Comparison of ENCODE assay signal across 8 cellular contexts in genomic region chr18:77101410-77102245, GRCh38. TPM values are rescaled to one million over a fixed set of nuclear protein-coding genes. Genes with fewer than 3 reads are reported as not detected.
DNase-seq lines count a peak whose midpoint lies in the region; ATAC-seq lines count a peak whose summit lies in the region.

No MANE protein-coding gene starts in this region.

- no peaks in the 10 kb centered on the region for H3K9me3 Mint-ChIP-seq in dendritic cell treated with granulocyte-macrophage colony-stimulating factor and Interleukin-4, amounts not matched to agents 40 ng/mL and 50 ng/mL, for 4 days

- intact Hi-C loops in dendritic cell treated with granulocyte-macrophage colony-stimulating factor and Interleukin-4, amounts not matched to agents 40 ng/mL and 50 ng/mL, for 4 days (cut with micrococcal nuclease), result loop anchor here (2.0 kb wide), 1 partner anchor 13 kb away; no protein-coding TSS in a partner anchor

- peak overlapping the region; percentile 81 for H3K27ac Mint-ChIP-seq in dendritic cell treated with granulocyte-macrophage colony-stimulating factor and Interleukin-4, amounts not matched to agents 40 ng/mL and 50 ng/mL, for 4 days

- H3K36me3 Mint-ChIP-seq in dendritic cell treated with granulocyte-macrophage colony-stimulating factor and Interleukin-4, amounts not matched to agents 40 ng/mL and 50 ng/mL, for 4 days (ENCODE audit: low read depth), result peaks cover 83% of the 10 kb centered on the region

- H3K4me3 Mint-ChIP-seq in dendritic cell treated with granulocyte-macrophage colony-stimulating factor and Interleukin-4, amounts not matched to agents 40 ng/mL and 50 ng/mL, for 4 days, result peak overlapping the region; percentile 59

- ATAC-seq in GM19467 (IDR thresholded peaks at IDR 0.05; ENCODE audit: unreplicated experiment), result peak; percentile 31
- peak; percentile 21 for ATAC-seq in HG03571 (IDR thresholded peaks at IDR 0.05; ENCODE audit: unreplicated experiment)

- peak; percentile 94 for DNase-seq in CD1c-positive myeloid dendritic cell (ENCODE audit: extremely low spot score)
- DNase-seq in T1000 (lab: John Stamatoyannopoulos, UW), result peak; percentile 72
- peak; percentile 83 for DNase-seq in mucosa of gallbladder (ENCODE audit: low spot score)
- DNase-seq in stromal cell of bone marrow (ENCODE audit: low read depth), result peak; percentile 85
- DNase-seq in inferior parietal cortex (ENCODE audit: extremely low spot score), result no peak

- H3K4me1 Mint-ChIP-seq in dendritic cell treated with granulocyte-macrophage colony-stimulating factor and Interleukin-4, amounts not matched to agents 40 ng/mL and 50 ng/mL, for 4 days (ENCODE audit: low read depth), result peaks cover 86% of the 10 kb centered on the region

- H3K27me3 Mint-ChIP-seq in dendritic cell treated with granulocyte-macrophage colony-stimulating factor and Interleukin-4, amounts not matched to agents 40 ng/mL and 50 ng/mL, for 4 days, result no peaks in the 10 kb centered on the region

RNA-seq across cellular contexts. Expression of gene MBP, which starts 31.0 kb away (rescaled TPM):
- 91.4 TPM for total RNA-seq in mucosa of gallbladder
